In genomic region chr17:78360371-78361226, GRCh38 we compare ENCODE assay signal across 7 cellular contexts. TPM values are rescaled to one million over a fixed set of nuclear protein-coding genes. Genes with fewer than 3 reads are reported as not detected.
A peak's percentile ranks its signal among the peaks of the same experiment; 100 is the strongest.
DNase-seq lines count a peak whose midpoint lies in the region; ATAC-seq and TF ChIP-seq lines count a peak whose summit lies in the region.

No MANE protein-coding gene starts in this region.

- H3K27me3 Mint-ChIP-seq in activated CD4-positive, alpha-beta memory T cell treated with anti-CD3 and anti-CD28 coated beads for 36 hours: peaks cover 4% of the 10 kb centered on the region

- H3K36me3 Mint-ChIP-seq in activated CD4-positive, alpha-beta memory T cell treated with anti-CD3 and anti-CD28 coated beads for 36 hours: peaks cover 38% of the 10 kb centered on the region

- H3K27ac ChIP-seq in dorsolateral prefrontal cortex: peak overlapping the region in 56 of 59 donors; percentile 39 to 93 (median 84)

- no peaks in the 10 kb centered on the region for H3K9me3 Mint-ChIP-seq in activated CD4-positive, alpha-beta memory T cell treated with anti-CD3 and anti-CD28 coated beads for 36 hours

- WGBS in lower leg skin, 2 donors: 5 to 8% methylated on average over 21 to 27 of the region's 49 CpGs

- peaks cover 37% of the 10 kb centered on the region for H3K4me1 Mint-ChIP-seq in activated CD4-positive, alpha-beta memory T cell treated with anti-CD3 and anti-CD28 coated beads for 36 hours (ENCODE audit: low read depth)

- intact Hi-C loops in activated CD4-positive, alpha-beta memory T cell treated with anti-CD3 and anti-CD28 coated beads for 36 hours (cut with micrococcal nuclease): loop anchor here (1.0 to 2.0 kb wide), 5 partner anchors 21 to 102 kb away; no protein-coding TSS in a partner anchor
- intact Hi-C loops in dorsolateral prefrontal cortex (cut with DNase I) (loop anchor here (1.0 to 5.0 kb wide), 4 partner anchors 17 to 73 kb away; partner anchors contain the start of gene PGS1 (in 1 of the 2)), lower leg skin (cut with DNase I; ENCODE audit: low total_unique reads) (loop anchor here (2.0 kb wide), 1 partner anchor 60 kb away; no protein-coding TSS in a partner anchor)

- DNase-seq in NCI-H69 (lab: John Stamatoyannopoulos, UW): peak; percentile 92
- peak; percentile 96 for DNase-seq in activated CD4-positive, alpha-beta memory T cell treated with anti-CD3 and anti-CD28 coated beads for 36 hours
- peak; percentile 51 to 91 (median 82) for DNase-seq in dorsolateral prefrontal cortex
- peak; percentile 86 to 98 for DNase-seq in lower leg skin (ENCODE audit: low spot score in 2 of 2)
- DNase-seq in stimulated activated CD4-positive, alpha-beta T cell treated with anti-CD3 and anti-CD28 coated beads, Interleukin-4, amount 100 ng/mL, for 24 hours: peak; percentile 93

- peak overlapping the region; percentile 8 to 87 (median 63) for H3K4me3 ChIP-seq in dorsolateral prefrontal cortex
- no peak overlapping the region for H3K4me3 ChIP-seq in lower leg skin (ENCODE audit: low read depth, poor library complexity, severe bottlenecking)

- CTCF ChIA-PET in activated CD4-positive, alpha-beta memory T cell treated with anti-CD3 and anti-CD28 coated beads for 36 hours (lab: Charles Lee): interaction anchor here (0.7 to 9.1 kb wide), 15 partner anchors 9 to 110 kb away, joined by 3 to 135 read pairs (median 8); partner anchors contain the start of gene PGS1

- peak overlapping the region; percentile 81 for H3K4me3 Mint-ChIP-seq in activated CD4-positive, alpha-beta memory T cell treated with anti-CD3 and anti-CD28 coated beads for 36 hours

- peak overlapping the region; percentile 86 for H3K27ac Mint-ChIP-seq in activated CD4-positive, alpha-beta memory T cell treated with anti-CD3 and anti-CD28 coated beads for 36 hours

- POLR2A ChIA-PET in activated CD4-positive, alpha-beta memory T cell treated with anti-CD3 and anti-CD28 coated beads for 36 hours (lab: Charles Lee): interaction anchor here (0.6 to 3.7 kb wide), 11 partner anchors 12 to 414 kb away, joined by 3 to 28 read pairs (median 6); partner anchors contain the start of gene PGS1

- ATAC-seq in GM18502 (IDR thresholded peaks at IDR 0.05; ENCODE audit: poor library complexity, unreplicated experiment): peak; percentile 30
- peak; percentile 15 for ATAC-seq in HG03442 (IDR thresholded peaks at IDR 0.05; ENCODE audit: unreplicated experiment)

- H3K27me3 ChIP-seq in dorsolateral prefrontal cortex: peaks cover 0 to 15% (median 0%) of the 10 kb centered on the region in 45 donors

- no peak for TF ChIP-seq POLR2A in lower leg skin (IDR thresholded peaks at IDR 0.05)

- TF ChIP-seq CTCF in dorsolateral prefrontal cortex (IDR thresholded peaks at IDR 0.05 in 54 of 56, conservative IDR thresholded peaks at IDR 0.05 in 2 of 56; ENCODE audit: low read depth in 1 of 56, partially characterized antibody in 56 of 56) (peak; percentile 53 to 92 (median 81)), lower leg skin (IDR thresholded peaks at IDR 0.05) (peak in 1 of 3 donors; percentile 91)

RNA-seq across cellular contexts. Expression of gene SOCS3, which starts 0.7 kb away (rescaled TPM):
- 100 to 1,000 TPM; 162 to 167 TPM for total RNA-seq in activated CD4-positive, alpha-beta memory T cell treated with anti-CD3 and anti-CD28 coated beads for 36 hours
- total RNA-seq in dorsolateral prefrontal cortex (100 to 1,000 TPM in 6 of 120 experiments, 10 to 100 TPM in 80, 1 to 10 TPM in 34; 1.7 to 175 (median 17.1) TPM), lower leg skin (10 to 100 TPM; 12.5 to 45.0 (median 13.0) TPM)

RNA-seq across cellular contexts. Expression of gene PGS1, which starts 17.9 kb away (rescaled TPM):
- 10 to 100 TPM; 75.8 to 78.1 TPM for total RNA-seq in activated CD4-positive, alpha-beta memory T cell treated with anti-CD3 and anti-CD28 coated beads for 36 hours
- total RNA-seq in dorsolateral prefrontal cortex: 10 to 100 TPM; 40.3 to 89.2 (median 57.6) TPM
- 10 to 100 TPM; 30.4 to 40.3 (median 39.9) TPM for total RNA-seq in lower leg skin
